ENCODE assay signal across 8 cellular contexts in the genomic region with DNA sequence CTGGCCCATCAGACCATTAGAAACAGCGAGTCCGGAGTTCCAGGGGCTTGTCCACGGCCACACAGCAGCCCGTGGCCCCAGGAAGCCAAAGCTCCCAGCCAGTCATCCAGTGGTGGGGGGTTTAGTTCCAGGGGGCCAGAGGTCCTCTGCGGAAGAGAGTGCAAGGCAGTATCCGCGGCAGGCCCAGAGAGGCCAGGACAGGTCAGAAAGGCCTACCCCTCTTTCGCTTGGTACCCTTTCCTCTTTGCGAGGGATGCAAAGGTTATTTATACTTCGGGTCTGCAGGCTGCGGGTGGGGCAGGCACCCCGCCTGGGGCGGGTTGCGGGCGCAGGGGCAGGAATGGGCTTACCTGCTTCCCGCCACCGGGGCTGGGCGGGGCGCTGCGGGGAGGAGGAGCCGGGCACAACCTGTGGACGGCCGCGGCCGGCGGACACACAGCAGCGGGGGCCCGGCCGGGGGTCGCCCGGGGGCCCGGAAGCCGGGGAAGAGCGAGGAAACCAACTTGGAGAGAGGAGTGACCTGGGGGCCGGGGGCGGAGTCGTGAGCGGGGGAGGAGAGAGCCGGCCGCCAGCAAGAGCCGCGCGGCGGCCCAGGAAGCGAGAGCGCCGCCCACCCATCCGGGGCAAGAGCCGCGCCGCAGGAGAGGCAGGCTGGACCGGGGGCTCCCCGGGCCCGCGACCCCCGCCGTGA. TPM values are rescaled to one million over a fixed set of nuclear protein-coding genes. Genes with fewer than 3 reads are reported as not detected.
A peak's percentile ranks its signal among the peaks of the same experiment; 100 is the strongest.
DNase-seq lines count a peak whose midpoint lies in the region; ATAC-seq and TF ChIP-seq lines count a peak whose summit lies in the region.

SH3BP1 (plus strand) TSS at position 600 of the 691 bp plus-strand sequence. CDS start 119 bp downstream, outside the sequence.

- CTCF ChIA-PET in PC-9 (lab: Charles Lee), result interaction anchor here (0.6 to 0.7 kb wide), 2 partner anchors 37 to 112 kb away, joined by 4 to 5 read pairs; no protein-coding TSS in a partner anchor
- CTCF ChIA-PET in activated naive CD4-positive, alpha-beta T cell treated with anti-CD3 and anti-CD28 coated beads for 36 hours (lab: Charles Lee), result interaction anchor here (0.9 to 7.4 kb wide), 4 partner anchors 10 to 41 kb away, joined by 3 to 260 read pairs (median 22); partner anchors contain the start of genes LGALS1 and NOL12

- intact Hi-C loops in PC-9 (cut with micrococcal nuclease; ENCODE audit: unreplicated experiment), result loop anchor here (1.0 kb wide), 1 partner anchor 31 kb away; the partner anchor contains the start of gene GGA1
- intact Hi-C loops in activated naive CD4-positive, alpha-beta T cell treated with anti-CD3 and anti-CD28 coated beads for 36 hours (cut with micrococcal nuclease), result no loop called here
- intact Hi-C loops in left cardiac atrium (cut with DNase I), result no loop called here
- intact Hi-C loops in sciatic nerve (cut with DNase I), result no loop called here

- peak within 1 kb of the TSS; percentile 70 for H3K4me3 ChIP-seq in PC-9

- peak within 1 kb of the TSS; percentile 86 for H3K4me3 Mint-ChIP-seq in activated naive CD4-positive, alpha-beta T cell treated with anti-CD3 and anti-CD28 coated beads for 36 hours

- peaks cover 71% of the 10 kb centered on the region for H3K4me1 Mint-ChIP-seq in activated naive CD4-positive, alpha-beta T cell treated with anti-CD3 and anti-CD28 coated beads for 36 hours (ENCODE audit: low read depth)

- BruUV-seq in PC-9 (replicated peaks; lab: Mats Ljungman, UMichigan), result no TSS peak

- peaks cover 53% of the 10 kb centered on the region for H3F3A ChIP-seq in PC-9 (ENCODE audit: insufficient read depth, low read depth)

- no peaks in the 10 kb centered on the region for H3K9me2 ChIP-seq in PC-9 (ENCODE audit: insufficient read depth)

- peak within 1 kb of the TSS; percentile 73 for H2AFZ ChIP-seq in PC-9

- peak within 1 kb of the TSS; percentile 99 for H3K4me2 ChIP-seq in PC-9

- H3K9me3 Mint-ChIP-seq in activated naive CD4-positive, alpha-beta T cell treated with anti-CD3 and anti-CD28 coated beads for 36 hours, result no peaks in the 10 kb centered on the region

- H3K27ac Mint-ChIP-seq in activated naive CD4-positive, alpha-beta T cell treated with anti-CD3 and anti-CD28 coated beads for 36 hours, result peak within 1 kb of the TSS; percentile 93

- H3K9me3 ChIP-seq in PC-9 (ENCODE audit: insufficient read depth, low read depth), result no peaks in the 10 kb centered on the region

- peak; percentile 47 for DNase-seq in NCI-H82 (lab: John Stamatoyannopoulos, UW)
- DNase-seq in NCI-H82 treated with DMSO at 0.1 percent for 48 hours (lab: John Stamatoyannopoulos, UW; ENCODE audit: unreplicated experiment), result no peak
- peak in 1 of 2 experiments; percentile 79 for DNase-seq in PC-9
- peak; percentile 59 for DNase-seq in activated naive CD4-positive, alpha-beta T cell treated with anti-CD3 and anti-CD28 coated beads for 36 hours
- DNase-seq in left cardiac atrium, result peak; percentile 58
- no peak for DNase-seq in sciatic nerve (ENCODE audit: low spot score)

- H3K27ac ChIP-seq in PC-9, result no peak within 1 kb of the TSS

- peaks cover 32% of the 10 kb centered on the region for H3K4me1 ChIP-seq in PC-9 (replicated peaks; ENCODE audit: insufficient read depth)

- 0 out of 2 replicates have a peak, but pooled peaks cover 3% of the 10 kb centered on the region for H4K20me1 ChIP-seq in PC-9 (ENCODE audit: insufficient read depth)

- ATAC-seq in left cardiac atrium, result peak; percentile 48 to 54
- ATAC-seq in sciatic nerve, result no peak
- no peak for ATAC-seq in GM19397 (IDR thresholded peaks at IDR 0.05; ENCODE audit: unreplicated experiment)
- ATAC-seq in HG03354 (IDR thresholded peaks at IDR 0.05; ENCODE audit: poor library complexity, severe bottlenecking, unreplicated experiment), result no peak

- TF ChIP-seq CTCF in PC-9 (conservative IDR thresholded peaks at IDR 0.05), result no peak

- H3K36me3 ChIP-seq in PC-9 (ENCODE audit: low read depth), result 0 out of 2 replicates have a peak, but pooled peaks cover 4% of the 10 kb centered on the region

- H3K79me2 ChIP-seq in PC-9 (ENCODE audit: low read depth), result peaks cover 7% of the 10 kb centered on the region

- H3K27me3 Mint-ChIP-seq in activated naive CD4-positive, alpha-beta T cell treated with anti-CD3 and anti-CD28 coated beads for 36 hours (ENCODE audit: low read depth), result no peaks in the 10 kb centered on the region

- POLR2A ChIA-PET in PC-9 (lab: Charles Lee; ENCODE audit: unreplicated experiment), result interaction anchor here (0.5 to 0.6 kb wide), 2 partner anchors 179 to 266 kb away, joined by 3 to 7 read pairs; no protein-coding TSS in a partner anchor

- H3K27me3 ChIP-seq in PC-9 (ENCODE audit: insufficient read depth, low read depth), result no peaks in the 10 kb centered on the region

- H3K36me3 Mint-ChIP-seq in activated naive CD4-positive, alpha-beta T cell treated with anti-CD3 and anti-CD28 coated beads for 36 hours (ENCODE audit: low read depth), result peaks cover 6% of the 10 kb centered on the region

RNA-seq across cellular contexts. Expression of gene SH3BP1, which starts in this region (rescaled TPM):
- total RNA-seq in PC-9 (2021) (52.1 and 60.5 TPM in 2 replicates), left cardiac atrium (1 to 10 TPM; 4.9 to 5.1 TPM), sciatic nerve (10.3 TPM)
- 10 to 100 TPM; 45.9 to 51.0 TPM for total RNA-seq in activated naive CD4-positive, alpha-beta T cell treated with anti-CD3 and anti-CD28 coated beads for 36 hours

Comparison
In these comparisons a context has a peak if more than half of its experiments do, and no peak if none do; other contexts are left out.
1. DNase-seq: peak in NCI-H82 (single experiment), activated naive CD4-positive, alpha-beta T cell treated with anti-CD3 and anti-CD28 coated beads for 36 hours (single experiment) and left cardiac atrium (single experiment); none in NCI-H82 treated with DMSO at 0.1 percent for 48 hours (single experiment) and sciatic nerve (single experiment).
2. ATAC-seq: peak in left cardiac atrium (2 of 2); none in sciatic nerve (single experiment), GM19397 (single experiment) and HG03354 (single experiment).